34 cellular contexts compared by ENCODE assay signal in the genomic region with DNA sequence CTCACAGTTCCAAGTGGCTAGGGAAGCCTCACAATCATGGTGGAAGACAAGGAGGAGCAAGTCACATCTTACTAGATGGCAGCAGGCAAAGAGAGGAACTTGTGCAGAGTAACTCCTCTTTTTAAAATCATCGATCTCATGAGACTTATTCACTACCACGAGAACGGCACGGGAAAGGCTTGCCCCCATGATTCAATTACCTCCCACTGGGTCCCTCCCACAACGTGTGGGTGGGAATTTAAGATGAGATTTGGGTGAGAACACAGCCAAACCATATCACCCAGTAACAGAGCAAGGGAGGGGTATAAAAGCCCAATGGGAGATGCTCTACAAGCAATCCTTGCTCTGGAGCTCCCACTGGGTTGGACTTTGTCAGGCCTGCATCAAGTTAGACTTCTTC.
"Had no signal": no experiment of that assay in that cellular context is flagged by ENCODE, and none has a peak within 500 bp of the region (broad histone marks: within the 10 kb centered on the region; RNA-seq: fewer than 3 reads in every experiment).

No MANE protein-coding gene starts in this region.

- H3K4me3 ChIP-seq: adrenal gland, body of pancreas, breast epithelium had no signal

- DNase-seq: activated B cell treated with CpG ODN at 0.5 μM for 24 hours; activated CD4-positive, alpha-beta memory T cell treated with anti-CD3 and anti-CD28 coated beads for 36 hours; activated CD4-positive, alpha-beta T cell treated with anti-CD3 and anti-CD28 coated beads for 4 hours; activated CD4-positive, alpha-beta T cell treated with anti-CD3 and anti-CD28 coated beads, Interleukin-2, amount 10 ng/mL, durations not matched to agents 24 days and 14 days; activated CD4-positive, alpha-beta T cell treated with anti-CD3 and anti-CD28 coated beads, Interleukin-2, amount 50 U/mL, for 1 hour; activated CD4-positive, alpha-beta T cell treated with anti-CD3 and anti-CD28 coated beads, Interleukin-2, amount 50 U/mL, for 4 hours; activated CD4-positive, CD25-positive, alpha-beta regulatory T cell treated with anti-CD3 and anti-CD28 coated beads, Interleukin-2, amount 50 U/mL, for 72 hours; activated CD8-positive, alpha-beta memory T cell treated with anti-CD3 and anti-CD28 coated beads, Interleukin-2, amount 50 U/mL, for 4 hours; activated CD8-positive, alpha-beta T cell treated with anti-CD3 and anti-CD28 coated beads for 36 hours; activated effector memory CD4-positive, alpha-beta T cell treated with anti-CD3 and anti-CD28 coated beads, Interleukin-2, amount 50 U/mL, for 16 hours; activated gamma-delta T cell treated with Interleukin-2 at 50 U/mL for 16 hours; activated naive CD4-positive, alpha-beta T cell; activated naive CD4-positive, alpha-beta T cell treated with anti-CD3 and anti-CD28 coated beads for 36 hours; activated naive CD4-positive, alpha-beta T cell treated with anti-CD3 and anti-CD28 coated beads, Interleukin-2, amount 50 U/mL, for 16 hours; activated naive CD8-positive, alpha-beta T cell treated with anti-CD3 and anti-CD28 coated beads for 36 hours; activated T-cell treated with anti-CD3 and anti-CD28 coated beads for 4 hours; activated T-cell treated with anti-CD3 and anti-CD28 coated beads, Interleukin-2, amount 50 U/mL, for 1 hour; activated T-cell treated with anti-CD3 and anti-CD28 coated beads, Interleukin-2, amount 50 U/mL, for 4 hours; activated T-cell treated with anti-CD3 and anti-CD28 coated beads, Interleukin-2, amount 50 U/mL, for 72 hours; adrenal gland; amniotic stem cell; aorta; body of pancreas; brain microvascular endothelial cell; central memory CD4-positive, alpha-beta T cell; T-helper 2 cell; T-helper 9 cell had no signal

- ATAC-seq: activated CD8-positive, alpha-beta T cell treated with anti-CD3 and anti-CD28 coated beads for 36 hours; activated naive CD4-positive, alpha-beta T cell treated with anti-CD3 and anti-CD28 coated beads, Interleukin-2, amount 50 U/mL, for 72 hours; activated T-cell treated with anti-CD3 and anti-CD28 coated beads, Interleukin-2, amount 50 U/mL, for 4 hours; activated T-cell treated with anti-CD3 and anti-CD28 coated beads, Interleukin-2, amount 50 U/mL, for 72 hours; activated T-helper 17 cell treated with anti-CD3 and anti-CD28 coated beads, Interleukin-2, amount 50 U/mL, for 72 hours; body of pancreas had no signal

- H3K9me3 ChIP-seq: adrenal gland, body of pancreas had no signal

- H3K27ac Mint-ChIP-seq: activated B cell treated with CpG ODN at 0.5 μM for 24 hours; activated CD4-positive, alpha-beta memory T cell treated with anti-CD3 and anti-CD28 coated beads for 36 hours; activated CD4-positive, alpha-beta T cell treated with anti-CD3 and anti-CD28 coated beads, Interleukin-2, amount 10 ng/mL, durations not matched to agents 24 days and 14 days; activated CD8-positive, alpha-beta T cell treated with anti-CD3 and anti-CD28 coated beads for 36 hours; activated naive CD4-positive, alpha-beta T cell treated with anti-CD3 and anti-CD28 coated beads for 36 hours; activated naive CD4-positive, alpha-beta T cell treated with anti-CD3 and anti-CD28 coated beads, Interleukin-2, amount 50 U/mL, for 72 hours; activated naive CD8-positive, alpha-beta T cell treated with anti-CD3 and anti-CD28 coated beads for 36 hours; activated T-cell treated with anti-CD3 and anti-CD28 coated beads, Interleukin-2, amount 50 U/mL, for 72 hours; activated T-helper 1 cell treated with anti-CD3 and anti-CD28 coated beads, Interleukin-12 subunit alpha, Interleukin-12 subunit beta, Interleukin-2, Interleukin-4 antibody, amounts not matched to agents 30 ng/mL and 10 ng/mL and 1 ng/mL, durations not matched to agents 14 hours and 24 hours and 36 hours; activated T-helper 17 cell treated with anti-CD3 and anti-CD28 coated beads, Interleukin-2, amount 50 U/mL, for 72 hours; T-helper 1 cell treated with Interleukin-12 subunit alpha and Interleukin-12 subunit beta and Interleukin-4 antibody, amounts not matched to agents 30 μg/mL and 1 μg/mL, for 36 hours; T-helper 2 cell treated with Interferon-gamma antibody and Interleukin-4, amounts not matched to agents 5 μg/mL and 100 μg/mL, for 36 hours had no signal

- H3K4me1 ChIP-seq: adrenal gland, body of pancreas, breast epithelium had no signal

- H3K27ac ChIP-seq: adrenal gland, body of pancreas, brain microvascular endothelial cell, breast epithelium, VCaP had no signal

- H3K36me3 Mint-ChIP-seq: activated naive CD8-positive, alpha-beta T cell treated with anti-CD3 and anti-CD28 coated beads for 36 hours had no signal

- H3K27me3 ChIP-seq: body of pancreas, breast epithelium had no signal

- H3K4me1 Mint-ChIP-seq: activated B cell treated with CpG ODN at 0.5 μM for 24 hours; activated CD4-positive, alpha-beta T cell treated with anti-CD3 and anti-CD28 coated beads, Interleukin-2, amount 10 ng/mL, durations not matched to agents 24 days and 14 days; activated naive CD8-positive, alpha-beta T cell treated with anti-CD3 and anti-CD28 coated beads for 36 hours; activated T-helper 17 cell treated with anti-CD3 and anti-CD28 coated beads, Interleukin-2, amount 50 U/mL, for 72 hours had no signal

- H3K4me3 Mint-ChIP-seq: activated B cell treated with CpG ODN at 0.5 μM for 24 hours; activated CD4-positive, alpha-beta memory T cell treated with anti-CD3 and anti-CD28 coated beads for 36 hours; activated CD4-positive, alpha-beta T cell treated with anti-CD3 and anti-CD28 coated beads, Interleukin-2, amount 10 ng/mL, durations not matched to agents 24 days and 14 days; activated CD8-positive, alpha-beta T cell treated with anti-CD3 and anti-CD28 coated beads for 36 hours; activated naive CD4-positive, alpha-beta T cell treated with anti-CD3 and anti-CD28 coated beads for 36 hours; activated naive CD8-positive, alpha-beta T cell treated with anti-CD3 and anti-CD28 coated beads for 36 hours; activated T-cell treated with anti-CD3 and anti-CD28 coated beads, Interleukin-2, amount 50 U/mL, for 4 hours; activated T-cell treated with anti-CD3 and anti-CD28 coated beads, Interleukin-2, amount 50 U/mL, for 72 hours; activated T-helper 1 cell treated with anti-CD3 and anti-CD28 coated beads, Interleukin-12 subunit alpha, Interleukin-12 subunit beta, Interleukin-2, Interleukin-4 antibody, amounts not matched to agents 30 ng/mL and 10 ng/mL and 1 ng/mL, durations not matched to agents 14 hours and 24 hours and 36 hours; activated T-helper 17 cell treated with anti-CD3 and anti-CD28 coated beads, Interleukin-2, amount 50 U/mL, for 72 hours; T-helper 1 cell treated with Interleukin-12 subunit alpha and Interleukin-12 subunit beta and Interleukin-4 antibody, amounts not matched to agents 30 μg/mL and 1 μg/mL, for 36 hours; T-helper 2 cell treated with Interferon-gamma antibody and Interleukin-4, amounts not matched to agents 5 μg/mL and 100 μg/mL, for 36 hours had no signal

- H3K36me3 ChIP-seq: adrenal gland, brain microvascular endothelial cell, breast epithelium had no signal
